Comparison of ENCODE assay signal across 1 cellular context in the genomic region with DNA sequence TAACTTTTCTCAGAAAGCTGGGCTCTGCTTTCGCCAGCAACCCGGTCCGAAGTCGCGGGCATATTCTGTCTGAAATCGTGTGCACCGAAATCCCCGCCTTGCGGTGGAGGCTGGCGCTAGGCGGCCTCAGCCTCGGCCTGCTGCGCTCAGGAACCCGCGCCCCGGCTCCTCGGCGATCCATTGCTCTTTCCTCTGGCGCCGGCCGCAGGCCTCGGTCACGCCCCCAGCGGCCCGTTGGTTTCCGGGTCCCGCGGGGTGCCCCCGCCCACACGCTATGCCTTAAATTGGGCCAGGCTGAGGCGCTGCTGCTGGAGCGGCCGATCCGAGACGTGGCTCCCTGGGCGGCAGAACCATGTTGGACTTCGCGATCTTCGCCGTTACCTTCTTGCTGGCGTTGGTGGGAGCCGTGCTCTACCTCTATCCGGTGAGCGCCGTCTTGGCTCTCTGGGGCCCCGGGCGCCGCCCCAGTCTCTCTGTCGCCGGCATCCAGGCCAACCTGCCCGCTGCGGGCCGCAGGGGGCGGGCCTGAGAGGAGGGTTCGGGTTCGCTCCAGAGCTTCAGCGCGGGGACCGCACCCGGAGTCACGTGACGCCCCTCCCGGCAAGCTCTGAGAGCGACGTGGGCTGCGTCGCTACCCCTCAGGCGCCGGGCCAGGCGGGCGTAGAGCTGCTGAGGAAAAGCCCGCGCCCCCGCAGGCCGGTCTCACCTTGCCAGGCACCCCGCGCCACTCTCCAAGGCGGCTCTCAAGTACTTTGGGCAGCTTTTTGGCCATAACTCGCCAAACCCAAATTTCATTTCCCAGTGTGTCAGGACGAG.
A peak's percentile ranks its signal among the peaks of the same experiment; 100 is the strongest.
TF ChIP-seq lines count a peak whose summit lies in the region.

Gene CYP20A1 (plus strand): TSS at position 308 of the 816 bp plus-strand sequence. CDS start 45 bp downstream, at position 353.

TF ChIP-seq in K562, 482 proteins besides CTCF, POLR2A, EP300 and RAD21 (continued from another document):
- TF ChIP-seq, protein P1, sequence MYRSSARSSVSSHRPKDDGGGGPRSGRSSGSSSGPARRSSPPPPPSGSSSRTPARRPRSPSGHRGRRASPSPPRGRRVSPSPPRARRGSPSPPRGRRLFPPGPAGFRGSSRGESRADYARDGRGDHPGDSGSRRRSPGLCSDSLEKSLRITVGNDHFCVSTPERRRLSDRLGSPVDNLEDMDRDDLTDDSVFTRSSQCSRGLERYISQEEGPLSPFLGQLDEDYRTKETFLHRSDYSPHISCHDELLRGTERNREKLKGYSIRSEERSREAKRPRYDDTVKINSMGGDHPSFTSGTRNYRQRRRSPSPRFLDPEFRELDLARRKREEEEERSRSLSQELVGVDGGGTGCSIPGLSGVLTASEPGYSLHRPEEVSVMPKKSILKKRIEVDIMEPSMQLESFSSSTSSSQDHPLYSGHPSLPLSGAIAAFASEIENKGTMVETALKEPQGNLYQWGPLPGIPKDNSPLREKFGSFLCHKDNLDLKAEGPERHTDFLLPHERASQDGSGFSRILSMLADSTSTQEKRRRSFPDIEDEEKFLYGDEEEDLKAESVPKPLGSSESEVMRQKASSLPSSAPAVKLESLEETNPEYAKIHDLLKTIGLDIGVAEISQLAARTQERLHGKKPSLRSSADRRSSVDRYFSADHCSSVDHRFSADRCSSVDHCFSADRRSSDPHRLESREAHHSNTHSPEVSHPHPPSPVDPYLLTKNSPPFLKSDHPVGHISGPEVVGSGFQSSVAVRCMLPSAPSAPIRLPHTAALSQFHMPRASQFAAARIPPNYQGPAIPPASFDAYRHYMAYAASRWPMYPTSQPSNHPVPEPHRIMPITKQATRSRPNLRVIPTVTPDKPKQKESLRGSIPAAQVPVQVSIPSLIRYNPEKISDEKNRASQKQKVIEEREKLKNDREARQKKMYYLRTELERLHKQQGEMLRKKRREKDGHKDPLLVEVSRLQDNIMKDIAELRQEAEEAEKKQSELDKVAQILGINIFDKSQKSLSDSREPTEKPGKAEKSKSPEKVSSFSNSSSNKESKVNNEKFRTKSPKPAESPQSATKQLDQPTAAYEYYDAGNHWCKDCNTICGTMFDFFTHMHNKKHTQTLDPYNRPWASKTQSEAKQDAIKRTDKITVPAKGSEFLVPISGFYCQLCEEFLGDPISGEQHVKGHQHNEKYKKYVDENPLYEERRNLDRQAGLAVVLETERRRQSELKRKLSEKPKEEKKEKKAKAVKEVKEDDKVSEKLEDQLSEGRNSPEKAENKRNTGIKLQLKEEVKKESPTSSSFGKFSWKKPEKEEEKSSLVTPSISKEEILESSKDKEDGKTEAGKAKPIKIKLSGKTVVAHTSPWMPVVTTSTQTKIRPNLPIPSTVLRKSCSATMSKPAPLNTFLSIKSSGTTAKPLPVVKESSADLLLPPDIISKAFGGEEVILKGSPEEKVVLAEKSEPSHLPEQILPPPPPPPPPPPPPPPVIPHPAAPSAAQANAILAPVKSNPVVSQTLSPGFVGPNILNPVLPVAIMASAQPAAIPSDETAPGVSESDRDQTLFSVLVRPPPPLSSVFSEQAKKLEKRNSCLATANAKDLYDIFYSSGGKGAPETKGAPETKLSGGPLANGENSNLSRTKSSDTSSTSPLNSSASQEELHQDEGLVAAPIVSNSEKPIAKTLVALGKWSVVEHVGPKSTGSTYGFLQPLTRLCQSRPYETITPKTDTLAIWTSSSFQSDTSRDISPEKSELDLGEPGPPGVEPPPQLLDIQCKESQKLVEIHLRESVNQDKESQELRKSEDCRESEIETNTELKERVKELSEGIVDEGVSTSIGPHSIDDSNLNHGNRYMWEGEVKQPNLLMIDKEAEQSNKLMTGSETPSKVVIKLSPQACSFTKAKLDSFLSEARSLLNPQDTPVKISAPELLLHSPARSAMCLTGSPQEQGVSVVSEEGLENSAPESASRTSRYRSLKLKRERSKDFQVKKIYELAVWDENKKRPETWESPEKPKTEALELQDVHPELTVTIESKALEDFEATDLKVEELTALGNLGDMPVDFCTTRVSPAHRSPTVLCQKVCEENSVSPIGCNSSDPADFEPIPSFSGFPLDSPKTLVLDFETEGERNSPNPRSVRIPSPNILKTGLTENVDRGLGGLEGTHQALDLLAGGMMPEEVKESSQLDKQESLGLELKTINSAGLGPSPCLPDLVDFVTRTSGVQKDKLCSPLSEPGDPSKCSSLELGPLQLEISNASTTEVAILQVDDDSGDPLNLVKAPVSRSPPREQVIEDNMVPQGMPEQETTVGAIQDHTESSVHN (IDR thresholded peaks at IDR 0.05; ENCODE audit: borderline replicate concordance in 1 of 2, low read depth in 1 of 2): no peak
- TF ChIP-seq EP400 (IDR thresholded peaks at IDR 0.05) (peak; percentile 97), CXXC5 (CRISPR knock-in tag; IDR thresholded peaks at IDR 0.05) (peak; percentile 86), ZNF431 (CRISPR knock-in tag; IDR thresholded peaks at IDR 0.05) (no peak; the same call in 1 of the 2 replicates), SIRT6 (IDR thresholded peaks at IDR 0.05; ENCODE audit: low read depth, low read length) (no peak), ESRRA (IDR thresholded peaks at IDR 0.05; ENCODE audit: borderline replicate concordance, low read depth) (peak; percentile 61; the same call in 1 of the 2 replicates), ZFP36 (IDR thresholded peaks at IDR 0.05; ENCODE audit: low read depth, low read length, partially characterized antibody) (no peak), EZH2 (IDR thresholded peaks at IDR 0.05; ENCODE audit: borderline replicate concordance, low read depth, low read length) (no peak), CREM (IDR thresholded peaks at IDR 0.05; ENCODE audit: low read depth) (peak; percentile 69), ZNF407 (IDR thresholded peaks at IDR 0.05; ENCODE audit: low read depth) (no peak), CCAR2 (IDR thresholded peaks at IDR 0.05; ENCODE audit: low read depth, low read length) (no peak), NRF1 (conservative IDR thresholded peaks at IDR 0.05 in 1 of 2, IDR thresholded peaks at IDR 0.05 in 1 of 2) (peak; percentile 52 to 65; a peak in 3 of 4 replicates), BHLHE40 (IDR thresholded peaks at IDR 0.05; ENCODE audit: low read length) (peak; percentile 92), FOXK2 (conservative IDR thresholded peaks at IDR 0.05 in 1 of 2, IDR thresholded peaks at IDR 0.05 in 1 of 2; ENCODE audit: low read depth in 2 of 2) (peak in 1 of 2 experiments; percentile 48; a peak in 1 of 4 replicates)
TF ChIP-seq in K562: peak in this region for 123.
